7 cellular contexts compared by ENCODE assay signal in the genomic region with DNA sequence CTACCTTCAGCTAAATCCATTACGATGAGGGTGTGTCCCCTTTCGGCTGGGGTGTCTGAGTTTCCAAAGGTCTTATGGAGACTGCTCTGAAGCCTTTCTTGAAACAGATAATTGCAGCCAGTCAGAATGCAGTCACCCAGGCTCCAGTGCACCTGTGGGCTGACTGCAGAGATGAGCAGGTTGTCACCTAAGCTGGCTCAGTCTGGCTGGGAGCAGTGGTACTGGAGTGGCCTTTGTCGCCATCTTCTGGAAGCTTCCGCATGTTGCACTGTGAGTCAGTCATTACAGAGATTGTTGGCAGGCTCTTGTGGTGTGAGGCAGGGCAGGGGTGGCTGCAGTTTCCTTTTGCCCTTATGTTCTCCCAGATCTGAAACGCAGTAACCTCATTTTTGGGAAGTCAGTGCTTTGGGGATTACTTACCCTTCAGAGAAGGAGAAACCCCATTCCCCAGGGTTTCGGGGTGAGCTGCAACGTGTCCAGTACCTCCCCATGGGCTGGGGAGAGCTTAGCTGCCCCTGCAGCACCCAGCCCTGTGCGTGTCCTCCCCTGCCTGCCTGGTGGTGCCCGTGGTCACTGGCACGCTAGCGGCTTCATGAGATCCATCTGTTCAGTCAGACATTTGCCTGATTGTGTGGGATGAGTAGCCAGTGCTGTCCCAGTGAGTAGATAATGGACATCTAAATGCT. TPM values are rescaled to one million over a fixed set of nuclear protein-coding genes. Genes with fewer than 3 reads are reported as not detected.
DNase-seq lines count a peak whose midpoint lies in the region; ATAC-seq and TF ChIP-seq lines count a peak whose summit lies in the region.

No MANE protein-coding gene starts in this region.

- no peak for TF ChIP-seq EP300 in sigmoid colon (IDR thresholded peaks at IDR 0.05)

- H3K4me3 ChIP-seq in right atrium auricular region (no peak overlapping the region), sigmoid colon (no peak overlapping the region)

- intact Hi-C loops in sigmoid colon (cut with DNase I) = loop anchor here (1.0 kb wide), 1 partner anchor 68 kb away; no protein-coding TSS in a partner anchor

- H3K27me3 ChIP-seq in right atrium auricular region (no peaks in the 10 kb centered on the region), sigmoid colon (no peaks in the 10 kb centered on the region)

- peak; percentile 82 to 93 for TF ChIP-seq CTCF in right atrium auricular region (IDR thresholded peaks at IDR 0.05)
- TF ChIP-seq CTCF in sigmoid colon (IDR thresholded peaks at IDR 0.05) = peak; percentile 79 to 92 (median 86)

- peak; percentile 85 for DNase-seq in NCI-H128 (lab: John Stamatoyannopoulos, UW; ENCODE audit: unreplicated experiment)
- DNase-seq in T-helper 1 cell = peak; percentile 42 to 73 (median 63)
- peak; percentile 69 for DNase-seq in amniotic stem cell (lab: John Stamatoyannopoulos, UW)
- DNase-seq in right atrium auricular region (ENCODE audit: low spot score) = peak; percentile 89
- peak; percentile 89 for DNase-seq in sigmoid colon

- ATAC-seq in GM18502 (IDR thresholded peaks at IDR 0.05; ENCODE audit: poor library complexity, unreplicated experiment) = peak; percentile 92
- ATAC-seq in HG02798 (IDR thresholded peaks at IDR 0.05; ENCODE audit: poor library complexity, unreplicated experiment) = peak; percentile 93

- peaks cover 0 to 4% of the 10 kb centered on the region in 2 donors for H3K4me1 ChIP-seq in right atrium auricular region
- H3K4me1 ChIP-seq in sigmoid colon = peaks cover 0 to 7% (median 5%) of the 10 kb centered on the region in 4 donors

- H3K9me3 ChIP-seq in right atrium auricular region (no peaks in the 10 kb centered on the region), sigmoid colon (no peaks in the 10 kb centered on the region)

- H3K36me3 ChIP-seq in right atrium auricular region (no peaks in the 10 kb centered on the region), sigmoid colon (peaks cover 0 to 8% (median 3%) of the 10 kb centered on the region in 4 donors)

- H3K27ac ChIP-seq in right atrium auricular region (no peak overlapping the region), sigmoid colon (no peak overlapping the region)

- WGBS in sigmoid colon, 2 donors = 66 to 67% methylated on average over 11 of the region's 11 CpGs

- TF ChIP-seq POLR2A in sigmoid colon (IDR thresholded peaks at IDR 0.05) = no peak

RNA-seq across cellular contexts. Expression of a gene that starts 48.0 kb away (rescaled TPM):
- total RNA-seq in right atrium auricular region = 10 to 100 TPM in 1 of 2 donors, 1 to 10 TPM in 1; 6.2 to 89.5 TPM
- total RNA-seq in sigmoid colon = 10 to 100 TPM; 12.5 to 19.9 (median 15.9) TPM
- 10 to 100 TPM; 14.3 to 23.4 (median 16.7) TPM for polyA plus RNA-seq in sigmoid colon
